Comparison of ENCODE assay signal across 10 cellular contexts in genomic region chr17:6374271-6374691, GRCh38.
DNase-seq lines count a peak whose midpoint lies in the region; ATAC-seq and TF ChIP-seq lines count a peak whose summit lies in the region.
"Had no signal": no experiment of that assay in that cellular context is flagged by ENCODE, and none has a peak within 500 bp of the region (broad histone marks: within the 10 kb centered on the region; RNA-seq: fewer than 3 reads in every experiment).

No MANE protein-coding gene starts in this region.

- 11 to 25% (median 15%) methylated on average over 2 of the region's 2 CpGs for WGBS in ovary, 3 donors

- H3K27me3 ChIP-seq in Panc1 (ENCODE audit: control insufficient read depth, insufficient read depth, low read length) (0 out of 2 replicates have a peak, but pooled peaks cover 2% of the 10 kb centered on the region), ovary (no peaks in the 10 kb centered on the region)
- H3K27me3 ChIP-seq: BE2C had no signal

- CTCF ChIA-PET in Panc1 (lab: Charles Lee) = no interaction called here

- TF ChIP-seq EP300 in ovary (IDR thresholded peaks at IDR 0.05) = no peak

- POLR2A ChIA-PET in Panc1 (lab: Charles Lee) = no interaction called here

- H3K9me3 ChIP-seq in Panc1 (ENCODE audit: control insufficient read depth, insufficient read depth, low read depth, low read length) (no peaks in the 10 kb centered on the region), ovary (no peaks in the 10 kb centered on the region)
- H3K9me3 ChIP-seq: BE2C had no signal

- H3K27ac ChIP-seq in Panc1 (ENCODE audit: low read length) (no peak overlapping the region), ovary (no peak overlapping the region)

- BruUV-seq in Panc1 (replicated peaks; lab: Mats Ljungman, UMichigan) = no TSS peak

- H3K4me3 ChIP-seq in Panc1 (ENCODE audit: low read depth in 2 of 2, low read length in 2 of 2) (no peak overlapping the region), ovary (no peak overlapping the region)

- no peaks in the 10 kb centered on the region for H3K36me3 Mint-ChIP-seq in activated T-cell treated with anti-CD3 and anti-CD28 coated beads, Interleukin-2, amount 50 U/mL, for 4 hours (ENCODE audit: insufficient read depth)
- H3K36me3 Mint-ChIP-seq in stimulated activated memory B cell treated with anti-CD40 and anti-IgM and Interleukin-4, amounts not matched to agents 10 μg/mL and 1 μg/mL and 100 μg/mL, for 72 hours = no peaks in the 10 kb centered on the region

- H3K36me3 ChIP-seq in Panc1 (ENCODE audit: control insufficient read depth, insufficient read depth, low read length) = no peaks in the 10 kb centered on the region
- no peaks in the 10 kb centered on the region for H3K36me3 ChIP-seq in ovary
- H3K36me3 ChIP-seq: BE2C had no signal

- H3K4me1 ChIP-seq in Panc1 (ENCODE audit: control insufficient read depth, insufficient read depth, low read length) = no peaks in the 10 kb centered on the region
- H3K4me1 ChIP-seq in ovary (ENCODE audit: insufficient read depth) = no peaks in the 10 kb centered on the region
- H3K4me1 ChIP-seq: BE2C had no signal

- peaks cover 24% of the 10 kb centered on the region for H3K27me3 Mint-ChIP-seq in activated T-cell treated with anti-CD3 and anti-CD28 coated beads, Interleukin-2, amount 50 U/mL, for 4 hours (ENCODE audit: low read depth)
- peaks cover 36% of the 10 kb centered on the region for H3K27me3 Mint-ChIP-seq in stimulated activated memory B cell treated with anti-CD40 and anti-IgM and Interleukin-4, amounts not matched to agents 10 μg/mL and 1 μg/mL and 100 μg/mL, for 72 hours

- intact Hi-C loops in Panc1 (cut with micrococcal nuclease; ENCODE audit: unreplicated experiment) (no loop called here), ovary (cut with DNase I) (no loop called here)

- ATAC-seq in activated T-cell treated with anti-CD3 and anti-CD28 coated beads, Interleukin-2, amount 50 U/mL, for 4 hours = peak; percentile 22 to 44
- peak; percentile 53; the same call in 1 of the 2 replicates for ATAC-seq in Panc1
- ATAC-seq in stimulated activated memory B cell treated with anti-CD40 and anti-IgM and Interleukin-4, amounts not matched to agents 10 μg/mL and 1 μg/mL and 100 μg/mL, for 72 hours = peak; percentile 48
- ATAC-seq in GM19328 (IDR thresholded peaks at IDR 0.05; ENCODE audit: unreplicated experiment) = no peak

- H3K4me1 Mint-ChIP-seq in activated T-cell treated with anti-CD3 and anti-CD28 coated beads, Interleukin-2, amount 50 U/mL, for 4 hours (ENCODE audit: low read depth) = peaks cover 18% of the 10 kb centered on the region
- peaks cover 16% of the 10 kb centered on the region for H3K4me1 Mint-ChIP-seq in stimulated activated memory B cell treated with anti-CD40 and anti-IgM and Interleukin-4, amounts not matched to agents 10 μg/mL and 1 μg/mL and 100 μg/mL, for 72 hours

- TF ChIP-seq CTCF in Panc1 (IDR thresholded peaks at IDR 0.05) (no peak), ovary (IDR thresholded peaks at IDR 0.05) (no peak)

- no peak overlapping the region for H3K27ac Mint-ChIP-seq in stimulated activated memory B cell treated with anti-CD40 and anti-IgM and Interleukin-4, amounts not matched to agents 10 μg/mL and 1 μg/mL and 100 μg/mL, for 72 hours

- no peak overlapping the region for H3K4me3 Mint-ChIP-seq in activated T-cell treated with anti-CD3 and anti-CD28 coated beads, Interleukin-2, amount 50 U/mL, for 4 hours
- no peak overlapping the region for H3K4me3 Mint-ChIP-seq in stimulated activated memory B cell treated with anti-CD40 and anti-IgM and Interleukin-4, amounts not matched to agents 10 μg/mL and 1 μg/mL and 100 μg/mL, for 72 hours

- in situ Hi-C loops in Panc1 (cut with HindIII; ENCODE audit: low pct_unique_long_range_greater_than_20kb, low sequenced_read_pairs) = no loop called here

- no peak for TF ChIP-seq POLR2A in ovary (IDR thresholded peaks at IDR 0.05)

- H3K9me3 Mint-ChIP-seq in activated T-cell treated with anti-CD3 and anti-CD28 coated beads, Interleukin-2, amount 50 U/mL, for 4 hours = peaks cover 4% of the 10 kb centered on the region
- peaks cover 8% of the 10 kb centered on the region for H3K9me3 Mint-ChIP-seq in stimulated activated memory B cell treated with anti-CD40 and anti-IgM and Interleukin-4, amounts not matched to agents 10 μg/mL and 1 μg/mL and 100 μg/mL, for 72 hours

- DNase-seq in activated T-cell treated with anti-CD3 and anti-CD28 coated beads, Interleukin-2, amount 50 U/mL, for 4 hours = no peak
- no peak for DNase-seq in activated T-cell treated with anti-CD3 and anti-CD28 coated beads, Interleukin-2, amount 50 U/mL, for 1 hour
- DNase-seq in Panc1 (ENCODE audit: low read depth, low spot score) (no peak), glomerular visceral epithelial cell (ENCODE audit: extremely low spot score) (peak; percentile 4), NCI-H2081 treated with DMSO at 0.1 percent for 48 hours (lab: John Stamatoyannopoulos, UW) (no peak), ovary (no peak)
- DNase-seq: BE2C, NCI-H2171 treated with DMSO at 0.1 percent for 48 hours had no signal
